In the genomic region with DNA sequence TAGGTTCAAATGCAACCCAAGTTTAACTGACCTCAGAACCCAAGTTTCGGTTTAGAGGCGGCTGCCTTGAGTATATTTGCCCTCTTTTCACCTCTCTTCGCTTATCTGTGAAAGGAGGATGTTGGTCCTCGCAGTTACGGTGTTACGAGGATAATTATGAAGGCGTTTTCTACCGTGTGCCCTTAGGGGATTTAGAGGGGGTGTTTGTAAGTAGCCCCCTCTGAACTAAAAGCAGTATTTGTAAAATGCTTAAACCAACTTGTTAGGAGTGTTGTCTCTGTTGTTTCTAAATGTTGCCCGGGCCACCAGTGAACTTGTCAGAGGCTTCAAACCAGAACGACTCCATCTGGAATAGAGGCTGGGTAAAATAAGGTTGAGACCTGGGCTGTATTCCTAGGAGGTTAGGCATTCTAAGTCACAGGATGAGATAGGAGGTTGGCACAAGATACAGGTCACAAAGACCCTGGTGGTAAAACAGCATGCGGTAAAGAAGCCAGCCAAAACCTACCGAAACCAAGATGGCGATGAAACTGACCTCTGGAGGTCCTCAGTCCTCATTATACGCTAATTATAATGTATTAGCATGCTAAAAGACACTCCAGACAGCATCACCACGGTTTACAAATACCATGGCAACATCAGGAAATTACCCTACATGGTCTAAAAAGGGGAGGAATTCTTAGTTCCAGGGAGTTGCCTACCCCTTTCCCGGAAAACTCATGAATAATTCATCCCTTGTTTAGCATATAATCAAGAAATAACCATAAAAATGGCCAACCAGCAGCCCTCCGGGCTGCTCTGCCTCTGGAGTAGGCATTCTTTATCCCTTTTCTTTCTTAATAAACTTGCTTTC, we compare ENCODE assay signal across 8 cellular contexts. TPM values are rescaled to one million over a fixed set of nuclear protein-coding genes. Genes with fewer than 3 reads are reported as not detected.
A peak's percentile ranks its signal among the peaks of the same experiment; 100 is the strongest.
DNase-seq lines count a peak whose midpoint lies in the region; ATAC-seq, FAIRE-seq and TF ChIP-seq lines count a peak whose summit lies in the region.

No MANE protein-coding gene starts in this region.

- H3K9me3 Mint-ChIP-seq in CD8-positive, alpha-beta memory T cell = no peaks in the 10 kb centered on the region

- no peak for TF ChIP-seq CTCF in ascending aorta (IDR thresholded peaks at IDR 0.05)
- no peak for TF ChIP-seq CTCF in HepG2 (CRISPR knock-in tag; IDR thresholded peaks at IDR 0.05)
- TF ChIP-seq CTCF in tibial nerve (IDR thresholded peaks at IDR 0.05) = no peak

- H3K4me3 Mint-ChIP-seq in CD8-positive, alpha-beta memory T cell = peak overlapping the region; percentile 92 to 99 (median 98)

- peak; percentile 31 for ATAC-seq in HG02759 (IDR thresholded peaks at IDR 0.05; ENCODE audit: unreplicated experiment)
- ATAC-seq in HepG2 = no peak; the same call in 2 of the 3 replicates

- no peak for TF ChIP-seq POLR2A in HepG2 (IDR thresholded peaks at IDR 0.05; ENCODE audit: insufficient read depth in 1 of 2, low read depth in 2 of 2, low read length in 2 of 2)
- TF ChIP-seq POLR2A in tibial nerve (IDR thresholded peaks at IDR 0.05) = no peak

- peak overlapping the region; percentile 66 to 95 (median 92) for H3K27ac Mint-ChIP-seq in CD8-positive, alpha-beta memory T cell

- no peaks in the 10 kb centered on the region for H4K20me1 ChIP-seq in HepG2 (ENCODE audit: insufficient read depth, low read length)

- H3K4me1 Mint-ChIP-seq in CD8-positive, alpha-beta memory T cell = peaks cover 10 to 22% (median 11%) of the 10 kb centered on the region in 3 donors

- TF ChIP-seq EP300 in HepG2 (IDR thresholded peaks at IDR 0.05; ENCODE audit: low read depth in 2 of 2, low read length in 2 of 2) (no peak), HepG2 (CRISPR knock-in tag; IDR thresholded peaks at IDR 0.05; ENCODE audit: borderline replicate concordance) (no peak), tibial nerve (IDR thresholded peaks at IDR 0.05) (no peak)

- no peaks in the 10 kb centered on the region for H3K9me3 ChIP-seq in CD8-positive, alpha-beta memory T cell (ENCODE audit: low read length)
- H3K9me3 ChIP-seq in ascending aorta = no peaks in the 10 kb centered on the region
- H3K9me3 ChIP-seq in HepG2 (ENCODE audit: low read length) = no peaks in the 10 kb centered on the region
- H3K9me3 ChIP-seq in tibial nerve = no peaks in the 10 kb centered on the region

- no TSS peak for BruUV-seq in HepG2 (replicated peaks; lab: Mats Ljungman, UMichigan)

- H3K4me2 ChIP-seq in HepG2 (ENCODE audit: low read depth, low read length) = peak overlapping the region; percentile 89

- peak overlapping the region; percentile 78 for H3K27ac ChIP-seq in CD8-positive, alpha-beta memory T cell (ENCODE audit: low read depth, low read length)
- H3K27ac ChIP-seq in ascending aorta = peak overlapping the region; percentile 84 to 91
- H3K27ac ChIP-seq in HepG2 (ENCODE audit: extremely low read length, insufficient read depth, low read length) = peak overlapping the region; percentile 85
- H3K27ac ChIP-seq in tibial nerve = peak overlapping the region; percentile 86 to 92 (median 88)

- H2AFZ ChIP-seq in HepG2 (ENCODE audit: low read length) = peak overlapping the region; percentile 46

- intact Hi-C loops in ascending aorta (cut with DNase I) = loop anchor here (1.0 to 5.0 kb wide), 4 partner anchors 58 to 198 kb away; partner anchors contain the start of genes ATXN7L2 and PSMA5
- intact Hi-C loops in HepG2 (cut with micrococcal nuclease; ENCODE audit: unreplicated experiment) = loop anchor here (1.0 to 2.0 kb wide), 4 partner anchors 9 to 109 kb away; no protein-coding TSS in a partner anchor

- TF ChIP-seq RAD21 in HepG2 (CRISPR knock-in tag; IDR thresholded peaks at IDR 0.05) = no peak

- peaks cover 18% of the 10 kb centered on the region for H3K79me2 ChIP-seq in HepG2 (ENCODE audit: insufficient read depth, low read length)

- in situ Hi-C loops in HepG2 (cut with HindIII; ENCODE audit: extremely low pct_ligation_motif_present, low pct_unique_long_range_greater_than_20kb) = no loop called here

- peaks cover 0 to 4% (median 0%) of the 10 kb centered on the region in 3 donors for H3K36me3 Mint-ChIP-seq in CD8-positive, alpha-beta memory T cell

- FAIRE-seq in HepG2 (lab: Jason Lieb, UNC) (no peak), HTR-8/SVneo (lab: Jason Lieb, UNC) (no peak)

- WGBS in HepG2 (ENCODE audit: low lambda C conversion rate) = 46% methylated on average over 17 of the region's 17 CpGs
- 46 to 55% methylated on average over 17 of the region's 17 CpGs for WGBS in tibial nerve, 2 donors

- H3K27me3 ChIP-seq in CD8-positive, alpha-beta memory T cell (ENCODE audit: insufficient read depth, low read length, poor library complexity, severe bottlenecking) = no peaks in the 10 kb centered on the region
- no peaks in the 10 kb centered on the region for H3K27me3 ChIP-seq in ascending aorta
- no peaks in the 10 kb centered on the region; a peak in 1 of 5 replicates for H3K27me3 ChIP-seq in HepG2 (ENCODE audit: control insufficient read depth in 1 of 2, insufficient read depth in 2 of 2, low read length in 2 of 2)
- H3K27me3 ChIP-seq in tibial nerve = no peaks in the 10 kb centered on the region

- H3K36me3 ChIP-seq in CD8-positive, alpha-beta memory T cell (ENCODE audit: insufficient read depth, low read length) = no peaks in the 10 kb centered on the region
- H3K36me3 ChIP-seq in ascending aorta = no peaks in the 10 kb centered on the region
- H3K36me3 ChIP-seq in HepG2 (replicated peaks in 1 of 2; ENCODE audit: control insufficient read depth in 1 of 2, insufficient read depth in 2 of 2, low read length in 2 of 2) = peaks cover 4 to 12% of the 10 kb centered on the region in 2 experiments; a peak in 2 of 5 replicates
- peaks cover 0 to 8% (median 0%) of the 10 kb centered on the region in 3 donors for H3K36me3 ChIP-seq in tibial nerve

- H3K4me1 ChIP-seq in CD8-positive, alpha-beta memory T cell (ENCODE audit: insufficient read depth, low read length) = peaks cover 5% of the 10 kb centered on the region
- H3K4me1 ChIP-seq in ascending aorta (peaks cover 0 to 13% of the 10 kb centered on the region in 2 donors), HepG2 (ENCODE audit: insufficient read depth, low read length) (peaks cover 46% of the 10 kb centered on the region), tibial nerve (peaks cover 0 to 38% (median 11%) of the 10 kb centered on the region in 4 donors)

- CTCF ChIA-PET in CD8-positive, alpha-beta memory T cell (lab: Charles Lee) = interaction anchor here (1.6 to 1.7 kb wide), 2 partner anchors 118 to 207 kb away, joined by 5 to 7 read pairs; no protein-coding TSS in a partner anchor
- CTCF ChIA-PET in HepG2 (lab: Yijun Ruan, JAX; ENCODE audit: low intra/inter-chr PET ratio, low total read pairs) = interaction anchor here (1.9 kb wide), 1 partner anchor 20 kb away, joined by 8 read pairs; no protein-coding TSS in a partner anchor

- no peak for DNase-seq in CD8-positive, alpha-beta memory T cell
- DNase-seq in ascending aorta (ENCODE audit: low spot score in 2 of 2) = peak in 1 of 2 donors; percentile 64
- DNase-seq in HepG2 (ENCODE audit: low spot score) = no peak
- no peak for DNase-seq in tibial nerve (ENCODE audit: low spot score in 2 of 2)
- DNase-seq in HTR-8/SVneo (ENCODE audit: insufficient read length, low spot score) = no peak
- DNase-seq in stimulated activated naive CD4-positive, alpha-beta T cell (lab: John Stamatoyannopoulos, UW) = no peak
- no peak for DNase-seq in NCI-H345 (lab: John Stamatoyannopoulos, UW)

- peak overlapping the region; percentile 80 for H3K9ac ChIP-seq in HepG2 (ENCODE audit: insufficient read depth, low read depth, low read length)

- H3K4me3 ChIP-seq in CD8-positive, alpha-beta memory T cell (ENCODE audit: low read length) = peak overlapping the region; percentile 65
- H3K4me3 ChIP-seq in ascending aorta = peak overlapping the region; percentile 66 to 84
- peak overlapping the region; percentile 75 to 99 (median 93) for H3K4me3 ChIP-seq in HepG2 (replicated peaks in 1 of 3; ENCODE audit: insufficient read depth in 1 of 3, low read depth in 2 of 3, low read length in 3 of 3)
- H3K4me3 ChIP-seq in tibial nerve = peak overlapping the region; percentile 46 to 78 (median 54)

- POLR2A ChIA-PET in CD8-positive, alpha-beta memory T cell (lab: Charles Lee) = interaction anchor here (0.5 to 1.6 kb wide), 2 partner anchors 34 to 113 kb away, joined by 4 to 5 read pairs; partner anchors contain the start of gene SORT1
- POLR2A ChIA-PET in HepG2 (lab: Yijun Ruan, JAX) = interaction anchor here (1.2 to 2.0 kb wide), 6 partner anchors 8 to 114 kb away, joined by 3 to 28 read pairs (median 8); partner anchors contain the start of gene SORT1

- peaks cover 0 to 5% of the 10 kb centered on the region in 2 donors for H3K27me3 Mint-ChIP-seq in CD8-positive, alpha-beta memory T cell

RNA-seq across cellular contexts. Expression of gene PSRC1, which starts 1.0 kb away (rescaled TPM):
- total RNA-seq in CD8-positive, alpha-beta memory T cell = 1 to 10 TPM; 5.4 to 5.8 TPM
- 0.59 TPM for polyA plus RNA-seq in CD8-positive, alpha-beta memory T cell
- total RNA-seq in ascending aorta (1.3 TPM), HepG2 (2016; rRNA removed; fragmentation: Illumina TruSeq; extraction: Trizol) (26.5 and 28.6 TPM in 2 replicates), tibial nerve (10 to 100 TPM; 33.0 to 62.0 (median 47.4) TPM)
- total RNA-seq in HepG2 (2016; cell fraction: cytosol; rRNA removed; fragmentation: Illumina TruSeq; extraction: Trizol; ENCODE audit: low read depth) = 15.7 and 18.2 TPM in 2 replicates
- total RNA-seq in HepG2 (2016; cell fraction: insoluble cytoplasmic fraction; rRNA removed; fragmentation: Illumina TruSeq; extraction: Trizol) = 23.7 and 27.5 TPM in 2 replicates
- total RNA-seq in HepG2 (2016; cell fraction: membrane; rRNA removed; fragmentation: Illumina TruSeq; extraction: Trizol) = 24.4 and 25.4 TPM in 2 replicates
- 23.6 and 27.9 TPM in 2 replicates for total RNA-seq in HepG2 (2016; cell fraction: nucleus; rRNA removed; fragmentation: Illumina TruSeq; extraction: Trizol)
- polyA plus RNA-seq in HepG2 (2011; rRNA removed) = 23.9 and 30.3 TPM in 2 replicates
- 11.8 and 18.1 TPM in 2 replicates for polyA plus RNA-seq in HepG2 (2011; cell fraction: cytosol; rRNA removed)
- polyA plus RNA-seq in HepG2 (2011; cell fraction: nucleus; rRNA removed) = 104 and 135 TPM in 2 replicates
- 12.2 and 19.3 TPM in 2 replicates for polyA plus RNA-seq in HepG2 (2012)
- polyA plus RNA-seq in HepG2 (2016; cell fraction: cytosol; fragmentation: Illumina TruSeq; extraction: Trizol; ENCODE audit: low read depth) = 13.9 and 14.3 TPM in 2 replicates
- polyA plus RNA-seq in HepG2 (2016; cell fraction: insoluble cytoplasmic fraction; fragmentation: Illumina TruSeq; extraction: Trizol; ENCODE audit: low read depth) = 37.5 and 41.0 TPM in 2 replicates
- 24.3 and 27.2 TPM in 2 replicates for polyA plus RNA-seq in HepG2 (2016; cell fraction: membrane; fragmentation: Illumina TruSeq; extraction: Trizol; ENCODE audit: low read depth)
- 82.1 and 85.7 TPM in 2 replicates for polyA plus RNA-seq in HepG2 (2016; cell fraction: nucleus; fragmentation: Illumina TruSeq; extraction: Trizol; ENCODE audit: insufficient read depth, low read depth)
- 12.7 and 26.2 TPM in 2 replicates for polyA minus RNA-seq in HepG2 (2011; rRNA and poly(A)+ RNA removed; ENCODE audit: low replicate concordance)
- 7.7 and 12.2 TPM in 2 replicates for polyA minus RNA-seq in HepG2 (2011; cell fraction: cytosol; rRNA and poly(A)+ RNA removed)
- 12.3 and 21.4 TPM in 2 replicates for polyA minus RNA-seq in HepG2 (2011; cell fraction: nucleus; rRNA and poly(A)+ RNA removed)

RNA-seq across cellular contexts. Expression of gene MYBPHL, which starts 22.8 kb away (rescaled TPM):
- total RNA-seq in CD8-positive, alpha-beta memory T cell = not detected
- polyA plus RNA-seq in CD8-positive, alpha-beta memory T cell = not detected
- total RNA-seq in ascending aorta (not detected), HepG2 (2016; rRNA removed; fragmentation: Illumina TruSeq; extraction: Trizol) (3.8 and 5.7 TPM in 2 replicates), tibial nerve (not detected)
- 3.1 and 3.6 TPM in 2 replicates for total RNA-seq in HepG2 (2016; cell fraction: cytosol; rRNA removed; fragmentation: Illumina TruSeq; extraction: Trizol; ENCODE audit: low read depth)
- total RNA-seq in HepG2 (2016; cell fraction: insoluble cytoplasmic fraction; rRNA removed; fragmentation: Illumina TruSeq; extraction: Trizol) = 2.8 and 5.0 TPM in 2 replicates
- 3.2 and 3.4 TPM in 2 replicates for total RNA-seq in HepG2 (2016; cell fraction: membrane; rRNA removed; fragmentation: Illumina TruSeq; extraction: Trizol)
- 2.4 and 2.6 TPM in 2 replicates for total RNA-seq in HepG2 (2016; cell fraction: nucleus; rRNA removed; fragmentation: Illumina TruSeq; extraction: Trizol)
- polyA plus RNA-seq in HepG2 (2011; rRNA removed) = 3.7 and 6.1 TPM in 2 replicates
- polyA plus RNA-seq in HepG2 (2011; cell fraction: cytosol; rRNA removed) = 4.3 and 4.4 TPM in 2 replicates
- 6.0 and 7.0 TPM in 2 replicates for polyA plus RNA-seq in HepG2 (2011; cell fraction: nucleus; rRNA removed)
- polyA plus RNA-seq in HepG2 (2012) = 2.5 and 2.7 TPM in 2 replicates
- polyA plus RNA-seq in HepG2 (2016; cell fraction: cytosol; fragmentation: Illumina TruSeq; extraction: Trizol; ENCODE audit: low read depth) = 2.2 TPM in 2 replicates
- polyA plus RNA-seq in HepG2 (2016; cell fraction: insoluble cytoplasmic fraction; fragmentation: Illumina TruSeq; extraction: Trizol; ENCODE audit: low read depth) = 4.9 and 5.8 TPM in 2 replicates
- 2.6 and 2.9 TPM in 2 replicates for polyA plus RNA-seq in HepG2 (2016; cell fraction: membrane; fragmentation: Illumina TruSeq; extraction: Trizol; ENCODE audit: low read depth)
- 4.3 and 5.1 TPM in 2 replicates for polyA plus RNA-seq in HepG2 (2016; cell fraction: nucleus; fragmentation: Illumina TruSeq; extraction: Trizol; ENCODE audit: insufficient read depth, low read depth)
- polyA minus RNA-seq in HepG2 (2011; rRNA and poly(A)+ RNA removed; ENCODE audit: low replicate concordance) = 0.30 and 3.0 TPM in 2 replicates
- polyA minus RNA-seq in HepG2 (2011; cell fraction: cytosol; rRNA and poly(A)+ RNA removed) = 1.1 and 1.3 TPM in 2 replicates
- 2.3 and 2.9 TPM in 2 replicates for polyA minus RNA-seq in HepG2 (2011; cell fraction: nucleus; rRNA and poly(A)+ RNA removed)

RNA-seq across cellular contexts. Expression of gene CELSR2, which starts 34.6 kb away (rescaled TPM):
- total RNA-seq in CD8-positive, alpha-beta memory T cell = 1 to 10 TPM; 2.7 to 2.8 TPM
- 0.77 TPM for polyA plus RNA-seq in CD8-positive, alpha-beta memory T cell
- total RNA-seq in ascending aorta (3.6 TPM), HepG2 (2016; rRNA removed; fragmentation: Illumina TruSeq; extraction: Trizol) (3.1 and 4.0 TPM in 2 replicates), tibial nerve (10 to 100 TPM; 14.0 to 16.7 (median 16.3) TPM)
- total RNA-seq in HepG2 (2016; cell fraction: cytosol; rRNA removed; fragmentation: Illumina TruSeq; extraction: Trizol; ENCODE audit: low read depth) = 1.9 and 2.7 TPM in 2 replicates
- 2.4 and 4.3 TPM in 2 replicates for total RNA-seq in HepG2 (2016; cell fraction: insoluble cytoplasmic fraction; rRNA removed; fragmentation: Illumina TruSeq; extraction: Trizol)
- 1.9 and 2.3 TPM in 2 replicates for total RNA-seq in HepG2 (2016; cell fraction: membrane; rRNA removed; fragmentation: Illumina TruSeq; extraction: Trizol)
- 7.6 and 9.5 TPM in 2 replicates for total RNA-seq in HepG2 (2016; cell fraction: nucleus; rRNA removed; fragmentation: Illumina TruSeq; extraction: Trizol)
- polyA plus RNA-seq in HepG2 (2011; rRNA removed) = 6.6 and 7.8 TPM in 2 replicates
- polyA plus RNA-seq in HepG2 (2011; cell fraction: cytosol; rRNA removed) = 3.6 and 4.4 TPM in 2 replicates
- polyA plus RNA-seq in HepG2 (2011; cell fraction: nucleus; rRNA removed) = 23.5 and 27.3 TPM in 2 replicates
- 5.9 and 7.3 TPM in 2 replicates for polyA plus RNA-seq in HepG2 (2012)
- 0.35 and 0.41 TPM in 2 replicates for polyA plus RNA-seq in HepG2 (2016; cell fraction: cytosol; fragmentation: Illumina TruSeq; extraction: Trizol; ENCODE audit: low read depth)
- 2.4 and 3.9 TPM in 2 replicates for polyA plus RNA-seq in HepG2 (2016; cell fraction: insoluble cytoplasmic fraction; fragmentation: Illumina TruSeq; extraction: Trizol; ENCODE audit: low read depth)
- polyA plus RNA-seq in HepG2 (2016; cell fraction: membrane; fragmentation: Illumina TruSeq; extraction: Trizol; ENCODE audit: low read depth) = 0.68 TPM in 2 replicates
- 18.1 and 20.4 TPM in 2 replicates for polyA plus RNA-seq in HepG2 (2016; cell fraction: nucleus; fragmentation: Illumina TruSeq; extraction: Trizol; ENCODE audit: insufficient read depth, low read depth)
- 25.8 and 30.0 TPM in 2 replicates for polyA minus RNA-seq in HepG2 (2011; rRNA and poly(A)+ RNA removed; ENCODE audit: low replicate concordance)
- 7.9 and 9.1 TPM in 2 replicates for polyA minus RNA-seq in HepG2 (2011; cell fraction: cytosol; rRNA and poly(A)+ RNA removed)
- 13.4 and 15.3 TPM in 2 replicates for polyA minus RNA-seq in HepG2 (2011; cell fraction: nucleus; rRNA and poly(A)+ RNA removed)
